Comparison of ENCODE assay signal across 8 cellular contexts in the genomic region with DNA sequence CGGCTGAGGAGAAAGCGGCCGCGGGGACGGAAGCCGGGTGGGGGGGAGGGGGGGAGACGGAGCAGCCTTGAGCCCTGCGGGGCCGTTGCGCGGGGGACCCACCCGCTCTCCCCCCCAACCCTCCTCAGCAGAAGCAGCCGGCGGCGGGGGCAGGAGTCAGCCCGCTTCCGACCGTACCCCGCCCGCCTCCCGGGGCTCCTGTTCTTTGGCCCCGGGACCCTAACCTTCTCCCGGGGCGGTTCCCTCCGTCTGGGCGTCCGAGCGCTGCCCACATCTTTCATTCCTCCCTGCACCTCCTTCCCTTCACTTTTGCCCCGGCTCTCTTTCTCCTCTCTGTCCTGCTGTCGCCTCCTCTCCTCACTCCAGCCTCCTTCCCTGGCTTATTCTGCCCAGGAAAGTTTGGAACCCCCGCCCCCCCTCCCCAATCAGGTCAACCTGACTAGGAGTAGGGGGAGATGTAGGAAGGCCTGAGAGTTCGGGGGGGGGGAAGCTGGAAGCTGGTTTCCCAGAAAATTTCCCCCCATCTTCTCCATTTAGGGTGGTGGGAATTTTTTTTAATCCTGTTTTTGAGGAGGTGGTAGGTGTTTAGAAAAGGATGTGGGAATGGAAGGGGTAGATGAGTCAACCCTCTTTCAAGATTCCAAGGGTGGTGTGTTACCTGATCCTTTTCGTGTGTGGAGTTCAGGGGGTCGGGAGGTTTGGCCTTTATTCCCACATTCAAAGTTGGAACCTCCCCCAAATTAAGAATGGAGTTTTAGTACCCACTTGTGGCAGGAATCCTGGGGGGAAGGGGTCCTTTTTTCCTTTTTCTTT. TPM values are rescaled to one million over a fixed set of nuclear protein-coding genes. Genes with fewer than 3 reads are reported as not detected.
DNase-seq lines count a peak whose midpoint lies in the region; ATAC-seq and TF ChIP-seq lines count a peak whose summit lies in the region.

No MANE protein-coding gene starts in this region.

- no peaks in the 10 kb centered on the region for H3K27me3 ChIP-seq in psoas muscle (ENCODE audit: insufficient read depth in 3 of 3, low read length in 2 of 3)

- peaks cover 5% of the 10 kb centered on the region for H3K27me3 Mint-ChIP-seq in glutamatergic neuron (ENCODE audit: unreplicated experiment)

- H3K36me3 ChIP-seq in psoas muscle (ENCODE audit: insufficient read depth in 1 of 2, low read depth in 1 of 2), result no peaks in the 10 kb centered on the region

- no peaks in the 10 kb centered on the region for H3K36me3 Mint-ChIP-seq in glutamatergic neuron (ENCODE audit: unreplicated experiment)

- intact Hi-C loops in psoas muscle (cut with DNase I), result loop anchor here in 1 of 2 donors (5.0 kb wide), 1 partner anchor 275 kb away; the partner anchor contains the start of gene TMEM97

- H3K27ac ChIP-seq in psoas muscle, result peak overlapping the region; percentile 89

- H3K9me3 Mint-ChIP-seq in glutamatergic neuron (ENCODE audit: unreplicated experiment), result peaks cover 4% of the 10 kb centered on the region

- peak overlapping the region; percentile 86 for H3K27ac Mint-ChIP-seq in glutamatergic neuron (ENCODE audit: unreplicated experiment)

- 0 to 9% (median 2%) methylated on average over 9 to 34 of the region's 34 CpGs for WGBS in psoas muscle, 3 donors

- peak overlapping the region; percentile 94 for H3K4me3 Mint-ChIP-seq in glutamatergic neuron (ENCODE audit: unreplicated experiment)

- DNase-seq in EH (ENCODE audit: low read depth) (peak; percentile 34), HFF-Myc (ENCODE audit: extremely low read depth, low read depth) (peak; percentile 20), glutamatergic neuron (no peak), psoas muscle (no peak), GF-D8 (lab: John Stamatoyannopoulos, UW) (no peak)
- no peak for DNase-seq in activated effector memory CD4-positive, alpha-beta T cell treated with anti-CD3 and anti-CD28 coated beads, Interleukin-2, amount 50 U/mL, for 16 hours

- H3K4me1 Mint-ChIP-seq in glutamatergic neuron (ENCODE audit: low read depth, unreplicated experiment), result peaks cover 27% of the 10 kb centered on the region

- ATAC-seq in SK-N-SH treated with all-trans-retinoic acid at 6 μM for 48 hours (peak; percentile 2), psoas muscle (peak; percentile 1 to 26 (median 12)), HG03521 (IDR thresholded peaks at IDR 0.05; ENCODE audit: unreplicated experiment) (no peak)

- H3K9me3 ChIP-seq in psoas muscle, result no peaks in the 10 kb centered on the region

- peak overlapping the region; percentile 70 for H3K4me3 ChIP-seq in HFF-Myc (replicated peaks; ENCODE audit: low read depth, low read length)
- peak overlapping the region; percentile 94 for H3K4me3 ChIP-seq in psoas muscle

- TF ChIP-seq CTCF in HFF-Myc (IDR thresholded peaks at IDR 0.05; ENCODE audit: low read depth, low read length, missing control alignments) (no peak), glutamatergic neuron (IDR thresholded peaks at IDR 0.05; ENCODE audit: partially characterized antibody, unreplicated experiment) (no peak), psoas muscle (IDR thresholded peaks at IDR 0.05) (no peak)

- peaks cover 29% of the 10 kb centered on the region for H3K4me1 ChIP-seq in psoas muscle

TF ChIP-seq in SK-N-SH treated with all-trans-retinoic acid at 6 μM for 48 hours, 23 proteins besides CTCF, POLR2A, EP300 and RAD21:
- no peak for TF ChIP-seq TCF4 (CRISPR knock-in tag; IDR thresholded peaks at IDR 0.05; ENCODE audit: borderline replicate concordance)
- TF ChIP-seq, protein P1, sequence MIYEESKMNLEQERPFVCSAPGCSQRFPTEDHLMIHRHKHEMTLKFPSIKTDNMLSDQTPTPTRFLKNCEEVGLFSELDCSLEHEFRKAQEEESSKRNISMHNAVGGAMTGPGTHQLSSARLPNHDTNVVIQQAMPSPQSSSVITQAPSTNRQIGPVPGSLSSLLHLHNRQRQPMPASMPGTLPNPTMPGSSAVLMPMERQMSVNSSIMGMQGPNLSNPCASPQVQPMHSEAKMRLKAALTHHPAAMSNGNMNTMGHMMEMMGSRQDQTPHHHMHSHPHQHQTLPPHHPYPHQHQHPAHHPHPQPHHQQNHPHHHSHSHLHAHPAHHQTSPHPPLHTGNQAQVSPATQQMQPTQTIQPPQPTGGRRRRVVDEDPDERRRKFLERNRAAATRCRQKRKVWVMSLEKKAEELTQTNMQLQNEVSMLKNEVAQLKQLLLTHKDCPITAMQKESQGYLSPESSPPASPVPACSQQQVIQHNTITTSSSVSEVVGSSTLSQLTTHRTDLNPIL (CRISPR knock-in tag; IDR thresholded peaks at IDR 0.05; ENCODE audit: low read depth), result no peak
- TF ChIP-seq ZFP3 (CRISPR knock-in tag; IDR thresholded peaks at IDR 0.05), result no peak
- no peak for TF ChIP-seq ZNF70 (CRISPR knock-in tag; IDR thresholded peaks at IDR 0.05)
- TF ChIP-seq, protein P2, sequence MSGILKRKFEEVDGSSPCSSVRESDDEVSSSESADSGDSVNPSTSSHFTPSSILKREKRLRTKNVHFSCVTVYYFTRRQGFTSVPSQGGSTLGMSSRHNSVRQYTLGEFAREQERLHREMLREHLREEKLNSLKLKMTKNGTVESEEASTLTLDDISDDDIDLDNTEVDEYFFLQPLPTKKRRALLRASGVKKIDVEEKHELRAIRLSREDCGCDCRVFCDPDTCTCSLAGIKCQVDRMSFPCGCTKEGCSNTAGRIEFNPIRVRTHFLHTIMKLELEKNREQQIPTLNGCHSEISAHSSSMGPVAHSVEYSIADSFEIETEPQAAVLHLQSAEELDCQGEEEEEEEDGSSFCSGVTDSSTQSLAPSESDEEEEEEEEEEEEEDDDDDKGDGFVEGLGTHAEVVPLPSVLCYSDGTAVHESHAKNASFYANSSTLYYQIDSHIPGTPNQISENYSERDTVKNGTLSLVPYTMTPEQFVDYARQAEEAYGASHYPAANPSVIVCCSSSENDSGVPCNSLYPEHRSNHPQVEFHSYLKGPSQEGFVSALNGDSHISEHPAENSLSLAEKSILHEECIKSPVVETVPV (CRISPR knock-in tag; IDR thresholded peaks at IDR 0.05), result no peak
- no peak for TF ChIP-seq TOX (CRISPR knock-in tag; IDR thresholded peaks at IDR 0.05; ENCODE audit: borderline replicate concordance)
- TF ChIP-seq POU6F1 (CRISPR knock-in tag; IDR thresholded peaks at IDR 0.05; ENCODE audit: borderline replicate concordance, low read depth), result no peak
- no peak for TF ChIP-seq RARB (CRISPR knock-in tag; IDR thresholded peaks at IDR 0.05)
- no peak for TF ChIP-seq CSDC2 (CRISPR knock-in tag; IDR thresholded peaks at IDR 0.05)
- no peak for TF ChIP-seq ISL1 (CRISPR knock-in tag; IDR thresholded peaks at IDR 0.05)
- TF ChIP-seq ZNF565 (CRISPR knock-in tag; conservative IDR thresholded peaks at IDR 0.05; ENCODE audit: low read depth), result no peak
- TF ChIP-seq BACH2 (CRISPR knock-in tag; IDR thresholded peaks at IDR 0.05; ENCODE audit: borderline replicate concordance), result no peak
- TF ChIP-seq SNAI2 (CRISPR knock-in tag; IDR thresholded peaks at IDR 0.05), result no peak
- no peak for TF ChIP-seq TSHZ2 (CRISPR knock-in tag; IDR thresholded peaks at IDR 0.05)

RNA-seq across cellular contexts. Expression of gene NLK, which starts 0.4 kb away (rescaled TPM):
- total RNA-seq in glutamatergic neuron (ENCODE audit: unreplicated experiment) (33.8 TPM), psoas muscle (10 to 100 TPM in 2 of 4 donors, 1 to 10 TPM in 2; 8.1 to 13.0 (median 9.9) TPM)
- polyA plus RNA-seq in psoas muscle, result 1 to 10 TPM; 4.0 to 6.4 (median 4.5) TPM

Comparison
In these comparisons a context has a peak if more than half of its experiments do, and no peak if none do; other contexts are left out.
1. DNase-seq: peak in EH (single experiment) and HFF-Myc (single experiment); none in glutamatergic neuron (single experiment), psoas muscle (0 of 2), activated effector memory CD4-positive, alpha-beta T cell treated with anti-CD3 and anti-CD28 coated beads, Interleukin-2, amount 50 U/mL, for 16 hours (single experiment) and GF-D8 (single experiment).